In genomic region chr11:9972917-9973504, GRCh38 we compare ENCODE assay signal across 8 cellular contexts.
DNase-seq lines count a peak whose midpoint lies in the region; ATAC-seq, FAIRE-seq and TF ChIP-seq lines count a peak whose summit lies in the region.

No MANE protein-coding gene starts in this region.

- H3K36me3 ChIP-seq in mucosa of descending colon (ENCODE audit: low read depth), result no peaks in the 10 kb centered on the region

- no peak overlapping the region for H3K4me3 Mint-ChIP-seq in endothelial cell (ENCODE audit: unreplicated experiment)

- FAIRE-seq in HTR-8/SVneo (lab: Jason Lieb, UNC), result no peak

- H3K4me3 ChIP-seq in mucosa of descending colon, result no peak overlapping the region

- H3K36me3 Mint-ChIP-seq in endothelial cell (ENCODE audit: low read depth, unreplicated experiment), result no peaks in the 10 kb centered on the region

- H3K27ac Mint-ChIP-seq in endothelial cell (ENCODE audit: unreplicated experiment), result no peak overlapping the region

- peak; percentile 60 for TF ChIP-seq CTCF in endothelial cell (IDR thresholded peaks at IDR 0.05; ENCODE audit: unreplicated experiment)
- TF ChIP-seq CTCF in mucosa of descending colon (IDR thresholded peaks at IDR 0.05), result peak; percentile 41

- peak; percentile 60 for ATAC-seq in mucosa of descending colon
- ATAC-seq in GM21723 (IDR thresholded peaks at IDR 0.05; ENCODE audit: unreplicated experiment), result no peak
- no peak for ATAC-seq in GM21526 (IDR thresholded peaks at IDR 0.05; ENCODE audit: low FRiP score, unreplicated experiment)

- H3K27me3 Mint-ChIP-seq in endothelial cell (ENCODE audit: unreplicated experiment), result no peaks in the 10 kb centered on the region

- no peaks in the 10 kb centered on the region for H3K9me3 Mint-ChIP-seq in endothelial cell (ENCODE audit: unreplicated experiment)

- H3K4me1 ChIP-seq in mucosa of descending colon (ENCODE audit: low read depth), result no peaks in the 10 kb centered on the region

- peaks cover 9% of the 10 kb centered on the region for H3K4me1 Mint-ChIP-seq in endothelial cell (ENCODE audit: unreplicated experiment)

- no peaks in the 10 kb centered on the region for H3K9me3 ChIP-seq in mucosa of descending colon

- intact Hi-C loops in mucosa of descending colon (cut with DNase I, micrococcal nuclease), result loop anchor here (10.0 kb wide), 2 partner anchors 108 to 218 kb away; no protein-coding TSS in a partner anchor

- peak in 2 of 3 donors; percentile 2 to 18 for DNase-seq in stimulated activated CD4-positive, alpha-beta T cell treated with anti-CD3 and anti-CD28 coated beads, Interleukin-12 subunit alpha, Interleukin-12 subunit beta, amount 100 ng/mL, for 48 hours (ENCODE audit: low read depth in 2 of 3, low spot score in 1 of 3)
- DNase-seq in stimulated activated CD4-positive, alpha-beta T cell treated with anti-CD3 and anti-CD28 coated beads, Interleukin-4, amount 100 ng/mL, for 1 hour, result no peak
- DNase-seq in HTR-8/SVneo (ENCODE audit: insufficient read length, low spot score) (peak; percentile 65), SK-N-DZ (ENCODE audit: low spot score) (peak; percentile 50), endothelial cell (ENCODE audit: low spot score) (peak; percentile 25), mucosa of descending colon (peak in 1 of 3 donors; percentile 57)
